ENCODE assay signal across 1 cellular context in genomic region chr16:57077714-57078113, GRCh38.
TF ChIP-seq lines count a peak whose summit lies in the region.

No MANE protein-coding gene starts in this region.

TF ChIP-seq in HepG2, 621 proteins besides CTCF, POLR2A, EP300 and RAD21 (continued from another document):
- TF ChIP-seq ZHX1 (CRISPR knock-in tag; IDR thresholded peaks at IDR 0.05; ENCODE audit: low read depth) (no peak), ZNF10 (CRISPR knock-in tag; IDR thresholded peaks at IDR 0.05; ENCODE audit: borderline replicate concordance, low read depth) (no peak), EHMT2 (IDR thresholded peaks at IDR 0.05; ENCODE audit: borderline replicate concordance, low read depth, low read length) (no peak), SATB2 (CRISPR knock-in tag; IDR thresholded peaks at IDR 0.05) (no peak), HNRNPLL (IDR thresholded peaks at IDR 0.05; ENCODE audit: low read depth, low read length, poor library complexity, severe bottlenecking) (no peak), DNMT3B (CRISPR knock-in tag; conservative IDR thresholded peaks at IDR 0.05) (no peak), ZNF782 (CRISPR knock-in tag; IDR thresholded peaks at IDR 0.05; ENCODE audit: borderline replicate concordance) (no peak), ZNF382 (CRISPR knock-in tag; IDR thresholded peaks at IDR 0.05; ENCODE audit: borderline replicate concordance) (no peak), GATAD1 (CRISPR knock-in tag; IDR thresholded peaks at IDR 0.05) (no peak)
